In the genomic region with DNA sequence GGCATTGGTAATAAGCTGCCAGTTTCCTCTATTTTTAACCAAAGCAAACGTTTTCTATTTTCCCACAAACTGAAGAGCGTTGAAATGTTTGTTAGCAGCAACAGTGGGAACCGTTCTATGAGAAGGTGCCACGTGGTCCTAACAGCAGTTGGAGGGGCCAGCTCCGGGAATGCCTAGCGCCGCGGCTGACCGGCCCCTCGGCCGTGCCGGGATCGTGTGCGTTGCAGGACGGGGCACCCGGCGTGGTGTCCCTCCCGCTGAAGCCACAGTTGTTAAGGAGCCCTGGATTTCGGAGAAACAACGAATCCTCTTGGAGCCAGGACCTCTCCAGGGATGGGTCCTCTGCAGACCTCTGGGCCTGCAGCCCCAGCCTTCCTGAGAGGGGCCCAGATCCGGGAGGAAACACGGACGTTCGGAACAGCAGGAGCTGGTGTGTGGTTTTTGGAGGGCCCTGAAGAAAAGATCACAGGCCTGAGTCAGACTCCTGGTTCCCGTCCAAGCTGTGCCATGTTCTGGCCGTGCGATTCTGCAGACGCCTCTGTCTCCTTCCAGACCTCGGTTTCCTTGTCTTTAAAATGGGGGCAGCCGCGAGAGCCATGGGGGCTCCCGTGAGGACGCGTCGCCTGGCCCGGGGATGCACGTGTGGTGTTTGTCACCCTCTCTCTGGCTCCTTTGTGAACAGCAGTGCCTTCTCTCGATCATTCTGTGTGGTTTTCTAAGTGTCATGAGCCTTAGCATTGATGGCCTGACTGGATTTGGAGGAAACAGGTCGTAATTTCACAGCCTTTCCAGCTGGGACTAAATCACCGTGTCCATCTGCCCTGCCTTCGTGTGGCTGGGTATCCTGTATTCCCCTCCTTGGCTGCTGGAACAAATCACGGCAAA, we compare ENCODE assay signal across 15 cellular contexts. TPM values are rescaled to one million over a fixed set of nuclear protein-coding genes. Genes with fewer than 3 reads are reported as not detected.
DNase-seq lines count a peak whose midpoint lies in the region; ATAC-seq and TF ChIP-seq lines count a peak whose summit lies in the region.
"Had no signal": no experiment of that assay in that cellular context is flagged by ENCODE, and none has a peak within 500 bp of the region (broad histone marks: within the 10 kb centered on the region; RNA-seq: fewer than 3 reads in every experiment).

No MANE protein-coding gene starts in this region.

- H3K27ac Mint-ChIP-seq in activated CD4-positive, alpha-beta memory T cell treated with anti-CD3 and anti-CD28 coated beads, Interleukin-2, amount 10 ng/mL, durations not matched to agents 7 days and 5 days = no peak overlapping the region
- H3K27ac Mint-ChIP-seq: activated naive CD8-positive, alpha-beta T cell; CD4-positive, CD25-positive, alpha-beta regulatory T cell; naive thymus-derived CD4-positive, alpha-beta T cell had no signal

- no peak for TF ChIP-seq POLR2A in esophagus squamous epithelium (IDR thresholded peaks at IDR 0.05)
- TF ChIP-seq POLR2A in prostate gland (IDR thresholded peaks at IDR 0.05) = no peak

- H3K27me3 ChIP-seq in esophagus squamous epithelium = no peaks in the 10 kb centered on the region
- no peaks in the 10 kb centered on the region for H3K27me3 ChIP-seq in prostate gland (replicated peaks; ENCODE audit: insufficient read depth)
- H3K27me3 ChIP-seq: uterus had no signal

- H3K9me3 Mint-ChIP-seq in activated CD4-positive, alpha-beta memory T cell treated with anti-CD3 and anti-CD28 coated beads, Interleukin-2, amount 10 ng/mL, durations not matched to agents 7 days and 5 days = no peaks in the 10 kb centered on the region
- H3K9me3 Mint-ChIP-seq: CD4-positive, CD25-positive, alpha-beta regulatory T cell; naive thymus-derived CD4-positive, alpha-beta T cell had no signal

- H3K4me1 ChIP-seq in esophagus squamous epithelium (peaks cover 10 to 91% (median 78%) of the 10 kb centered on the region in 3 donors), prostate gland (replicated peaks) (peaks cover 33% of the 10 kb centered on the region)

- H3K36me3 ChIP-seq in esophagus squamous epithelium = no peaks in the 10 kb centered on the region
- no peaks in the 10 kb centered on the region for H3K36me3 ChIP-seq in prostate gland
- H3K36me3 ChIP-seq: uterus had no signal

- ATAC-seq in GM21723 (IDR thresholded peaks at IDR 0.05; ENCODE audit: unreplicated experiment) = no peak
- ATAC-seq: naive thymus-derived CD4-positive, alpha-beta T cell had no signal

- H3K27ac ChIP-seq in esophagus squamous epithelium (peak overlapping the region; percentile 28 to 89 (median 84)), prostate gland (peak overlapping the region; percentile 86 to 95)

- H3K4me3 Mint-ChIP-seq in activated CD4-positive, alpha-beta memory T cell treated with anti-CD3 and anti-CD28 coated beads, Interleukin-2, amount 10 ng/mL, durations not matched to agents 7 days and 5 days = no peak overlapping the region
- H3K4me3 Mint-ChIP-seq: activated naive CD8-positive, alpha-beta T cell; CD4-positive, CD25-positive, alpha-beta regulatory T cell; naive thymus-derived CD4-positive, alpha-beta T cell had no signal

- TF ChIP-seq CTCF in AG09309 (IDR thresholded peaks at IDR 0.05; ENCODE audit: control insufficient read depth, insufficient read depth, low read depth, low read length, missing control alignments) (no peak), esophagus squamous epithelium (IDR thresholded peaks at IDR 0.05) (no peak), prostate gland (IDR thresholded peaks at IDR 0.05) (no peak)

- H3K4me3 ChIP-seq in AG09309 (ENCODE audit: control insufficient read depth, low read depth, low read length) = no peak overlapping the region
- no peak overlapping the region for H3K4me3 ChIP-seq in esophagus squamous epithelium
- no peak overlapping the region for H3K4me3 ChIP-seq in prostate gland
- H3K4me3 ChIP-seq: uterus had no signal

- CTCF ChIA-PET in activated CD4-positive, alpha-beta memory T cell treated with anti-CD3 and anti-CD28 coated beads, Interleukin-2, amount 10 ng/mL, durations not matched to agents 7 days and 5 days (lab: Charles Lee) = no interaction called here

- intact Hi-C loops in esophagus squamous epithelium (cut with DNase I) = no loop called here
- intact Hi-C loops in prostate gland (cut with DNase I) = loop anchor here (5.0 kb wide), 1 partner anchor 41 kb away; the partner anchor contains the start of gene FAM20C

- 66 to 67% methylated on average over 20 to 26 of the region's 42 CpGs for WGBS in esophagus squamous epithelium, 2 donors
- WGBS in prostate gland = 67% methylated on average over 42 of the region's 42 CpGs

- H3K9me3 ChIP-seq in esophagus squamous epithelium (no peaks in the 10 kb centered on the region), prostate gland (no peaks in the 10 kb centered on the region)
- H3K9me3 ChIP-seq: uterus had no signal

- POLR2A ChIA-PET in activated CD4-positive, alpha-beta memory T cell treated with anti-CD3 and anti-CD28 coated beads, Interleukin-2, amount 10 ng/mL, durations not matched to agents 7 days and 5 days (lab: Charles Lee) = no interaction called here

- H3K4me1 Mint-ChIP-seq in activated CD4-positive, alpha-beta memory T cell treated with anti-CD3 and anti-CD28 coated beads, Interleukin-2, amount 10 ng/mL, durations not matched to agents 7 days and 5 days = no peaks in the 10 kb centered on the region
- H3K4me1 Mint-ChIP-seq: CD4-positive, CD25-positive, alpha-beta regulatory T cell; naive thymus-derived CD4-positive, alpha-beta T cell had no signal

- no peaks in the 10 kb centered on the region for H3K27me3 Mint-ChIP-seq in activated CD4-positive, alpha-beta memory T cell treated with anti-CD3 and anti-CD28 coated beads, Interleukin-2, amount 10 ng/mL, durations not matched to agents 7 days and 5 days
- H3K27me3 Mint-ChIP-seq: activated naive CD8-positive, alpha-beta T cell; CD4-positive, CD25-positive, alpha-beta regulatory T cell had no signal

- DNase-seq in AG09309 (ENCODE audit: low read depth) = peak; percentile 33
- peak; percentile 97 for DNase-seq in RPMI7951 (ENCODE audit: low read depth)
- no peak for DNase-seq in esophagus squamous epithelium (lab: John Stamatoyannopoulos, UW)
- no peak for DNase-seq in prostate gland (ENCODE audit: low spot score)
- DNase-seq in activated T-cell treated with anti-CD3 and anti-CD28 coated beads for 4 hours = no peak
- no peak for DNase-seq in activated CD4-positive, alpha-beta memory T cell treated with anti-CD3 and anti-CD28 coated beads, Interleukin-2, amount 10 ng/mL, durations not matched to agents 7 days and 5 days
- DNase-seq in RKO (ENCODE audit: low spot score) = no peak
- DNase-seq: CD4-positive, CD25-positive, alpha-beta regulatory T cell; naive thymus-derived CD4-positive, alpha-beta T cell; NCI-H2171 treated with DMSO at 0.1 percent for 48 hours; SHP77 treated with DMSO at 0.1 percent for 48 hours; uterus had no signal

- no peaks in the 10 kb centered on the region for H3K36me3 Mint-ChIP-seq in activated CD4-positive, alpha-beta memory T cell treated with anti-CD3 and anti-CD28 coated beads, Interleukin-2, amount 10 ng/mL, durations not matched to agents 7 days and 5 days (ENCODE audit: low read depth)
- H3K36me3 Mint-ChIP-seq: activated naive CD8-positive, alpha-beta T cell; CD4-positive, CD25-positive, alpha-beta regulatory T cell; naive thymus-derived CD4-positive, alpha-beta T cell had no signal

RNA-seq across cellular contexts. Expression of gene FAM20C, which starts 40.4 kb away (rescaled TPM):
- total RNA-seq in RPMI7951 (2014; rRNA removed; shearing (Covaris generic)) = 256 and 312 TPM in 2 replicates
- 10 to 100 TPM in 3 of 4 donors, 1 to 10 TPM in 1; 8.5 to 16.0 (median 13.7) TPM for total RNA-seq in esophagus squamous epithelium
- total RNA-seq in prostate gland = 10 to 100 TPM; 37.8 to 62.0 TPM
- under 1 TPM in 1 of 2 experiments, not detected in 1; 0.13 TPM for total RNA-seq in activated CD4-positive, alpha-beta memory T cell treated with anti-CD3 and anti-CD28 coated beads, Interleukin-2, amount 10 ng/mL, durations not matched to agents 7 days and 5 days
- total RNA-seq: CD4-positive, CD25-positive, alpha-beta regulatory T cell had no signal

RNA-seq across cellular contexts. Expression of gene FOXL3, which starts 57.2 kb away (rescaled TPM):
- total RNA-seq in RPMI7951 (2014; rRNA removed; shearing (Covaris generic)) = not detected in 2 replicates
- total RNA-seq in esophagus squamous epithelium (not detected), prostate gland (not detected)
- not detected for total RNA-seq in activated CD4-positive, alpha-beta memory T cell treated with anti-CD3 and anti-CD28 coated beads, Interleukin-2, amount 10 ng/mL, durations not matched to agents 7 days and 5 days
- total RNA-seq: CD4-positive, CD25-positive, alpha-beta regulatory T cell; glomerular endothelial cell; naive thymus-derived CD4-positive, alpha-beta T cell; uterus had no signal

Comparison
In these comparisons a context has a peak if more than half of its experiments do, and no peak if none do; other contexts are left out.
1. DNase-seq: peak in AG09309 (single experiment) and RPMI7951 (single experiment); none in esophagus squamous epithelium (single experiment), prostate gland (single experiment), activated T-cell treated with anti-CD3 and anti-CD28 coated beads for 4 hours (single experiment), activated CD4-positive, alpha-beta memory T cell treated with anti-CD3 and anti-CD28 coated beads, Interleukin-2, amount 10 ng/mL, durations not matched to agents 7 days and 5 days (single experiment) and RKO (single experiment).
2. RNA of gene FAM20C, which starts 40.4 kb away (total RNA-seq): 256 to 312 TPM in RPMI7951, 37.8 to 62.0 TPM in prostate gland and 8.5 to 16.0 TPM in esophagus squamous epithelium; 0.13 TPM in activated CD4-positive, alpha-beta memory T cell treated with anti-CD3 and anti-CD28 coated beads, Interleukin-2, amount 10 ng/mL, durations not matched to agents 7 days and 5 days; every median in the first group is over 4 times any median in the second.